Comparison of ENCODE assay signal across 24 cellular contexts in the genomic region with DNA sequence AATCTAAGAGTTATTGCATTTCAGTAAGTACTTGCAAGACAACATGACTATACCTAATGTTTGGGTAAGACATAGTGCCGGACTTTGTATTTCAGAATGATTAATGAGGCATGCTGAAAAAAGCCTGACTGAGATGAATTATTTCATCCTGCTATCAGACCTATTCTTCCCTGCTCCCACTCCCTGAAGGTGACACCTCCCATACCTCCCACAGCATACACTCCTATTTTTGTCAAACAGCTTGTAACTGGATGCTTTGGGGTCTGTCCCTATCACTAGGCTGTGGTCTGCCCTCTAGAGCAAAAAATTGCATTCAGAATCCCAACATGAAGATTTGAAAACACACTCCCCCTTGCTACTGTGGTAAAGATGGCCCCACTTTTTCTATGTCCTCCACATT. TPM values are rescaled to one million over a fixed set of nuclear protein-coding genes. Genes with fewer than 3 reads are reported as not detected.
DNase-seq lines count a peak whose midpoint lies in the region; TF ChIP-seq lines count a peak whose summit lies in the region.
"Had no signal": no experiment of that assay in that cellular context is flagged by ENCODE, and none has a peak within 500 bp of the region (broad histone marks: within the 10 kb centered on the region; RNA-seq: fewer than 3 reads in every experiment).

No MANE protein-coding gene starts in this region.

- H3K4me3 ChIP-seq in HEK293 (ENCODE audit: low read depth, low read length) = no peak overlapping the region
- no peak overlapping the region for H3K4me3 ChIP-seq in transverse colon
- H3K4me3 ChIP-seq: BLaER1, GM12878 had no signal

- CTCF ChIA-PET in HEK293 (lab: Yijun Ruan, JAX) = interaction anchor here (0.6 to 1.9 kb wide), 2 partner anchors 20 to 42 kb away, joined by 4 to 7 read pairs; no protein-coding TSS in a partner anchor

- POLR2A ChIA-PET in HEK293 (lab: Yijun Ruan, JAX) = no interaction called here

- intact Hi-C loops in transverse colon (cut with DNase I; ENCODE audit: low total_unique reads) = no loop called here

- 67 to 71% methylated on average over 1 of the region's 1 CpG for WGBS in transverse colon (ENCODE audit: low coverage in 1 of 2), 2 donors

- no peaks in the 10 kb centered on the region for H3K36me3 ChIP-seq in HEK293 (ENCODE audit: control insufficient read depth in 2 of 2, insufficient read depth in 1 of 2, low read length in 2 of 2)
- no peaks in the 10 kb centered on the region for H3K36me3 ChIP-seq in transverse colon
- H3K36me3 ChIP-seq: BE2C, BLaER1 had no signal

- no peak for TF ChIP-seq CTCF in HEK293 (tag by site-specific recombination; IDR thresholded peaks at IDR 0.05)
- TF ChIP-seq CTCF in type B pancreatic cell (conservative IDR thresholded peaks at IDR 0.05) = no peak
- no peak for TF ChIP-seq CTCF in transverse colon (IDR thresholded peaks at IDR 0.05)

- H3K27me3 Mint-ChIP-seq in type B pancreatic cell = peaks cover 11% of the 10 kb centered on the region

- no peaks in the 10 kb centered on the region for H3K4me1 Mint-ChIP-seq in type B pancreatic cell (ENCODE audit: unreplicated experiment)
- H3K4me1 Mint-ChIP-seq: CD14-positive monocyte had no signal

- H3K27me3 ChIP-seq in transverse colon = no peaks in the 10 kb centered on the region
- H3K27me3 ChIP-seq: BE2C, BLaER1 had no signal

- no peaks in the 10 kb centered on the region for H3K36me3 Mint-ChIP-seq in type B pancreatic cell
- H3K36me3 Mint-ChIP-seq: CD14-positive monocyte; CD4-positive, CD25-positive, alpha-beta regulatory T cell; CD8-positive, alpha-beta memory T cell had no signal

- H3K9me3 ChIP-seq in HEK293 (ENCODE audit: control insufficient read depth, insufficient read depth, low read depth, low read length) = no peaks in the 10 kb centered on the region
- no peaks in the 10 kb centered on the region for H3K9me3 ChIP-seq in transverse colon
- H3K9me3 ChIP-seq: BE2C had no signal

- H3K4me1 ChIP-seq in HEK293 (ENCODE audit: control insufficient read depth, insufficient read depth, low read length) (no peaks in the 10 kb centered on the region), transverse colon (no peaks in the 10 kb centered on the region)
- H3K4me1 ChIP-seq: BE2C had no signal

- TF ChIP-seq EP300 in transverse colon (IDR thresholded peaks at IDR 0.05; ENCODE audit: low read depth) = no peak

- peak overlapping the region; percentile 58 for H3K27ac Mint-ChIP-seq in type B pancreatic cell
- H3K27ac Mint-ChIP-seq: CD14-positive monocyte; CD4-positive, alpha-beta memory T cell; CD4-positive, CD25-positive, alpha-beta regulatory T cell had no signal

- peak overlapping the region; percentile 40 for H3K4me3 Mint-ChIP-seq in type B pancreatic cell
- H3K4me3 Mint-ChIP-seq: CD14-positive monocyte; CD4-positive, alpha-beta memory T cell; CD4-positive, CD25-positive, alpha-beta regulatory T cell; CD8-positive, alpha-beta memory T cell had no signal

- H3K27ac ChIP-seq in HEK293 (ENCODE audit: extremely low read depth, low read depth, low read length) (no peak overlapping the region), transverse colon (no peak overlapping the region)
- H3K27ac ChIP-seq: BLaER1 had no signal

- DNase-seq in left kidney (ENCODE audit: low read depth, low spot score) (peak; percentile 92), type B pancreatic cell (ENCODE audit: extremely low spot score, unreplicated experiment) (no peak), HPDE6-E6E7 (ENCODE audit: extremely low spot score) (no peak), transverse colon (no peak)
- DNase-seq: 8988T; ACHN; BE2C; C1 segment of cervical spinal cord; CD4-positive, alpha-beta memory T cell; CD4-positive, CD25-positive, alpha-beta regulatory T cell; CD8-positive, alpha-beta memory T cell; COR-L47; DMS 273 treated with DMSO at 0.1 percent for 48 hours; DMS153; DMS53; DMS79; DND-41; EL; GDM1 had no signal

- in situ Hi-C loops in transverse colon (cut with MboI; ENCODE audit: low pct_ligation_motif_present in 1 of 4, low pct_unique_long_range_greater_than_20kb in 1 of 4, low sequenced_read_pairs in 3 of 4) = no loop called here

- no peaks in the 10 kb centered on the region for H3K9me3 Mint-ChIP-seq in type B pancreatic cell

- no peak for TF ChIP-seq POLR2A in transverse colon (IDR thresholded peaks at IDR 0.05)

TF ChIP-seq in HEK293, 187 proteins besides CTCF, POLR2A, EP300 and RAD21:
- TF ChIP-seq ZNF529 (tag by site-specific recombination; IDR thresholded peaks at IDR 0.05; ENCODE audit: insufficient replicate concordance) = no peak
- TF ChIP-seq, protein P1, sequence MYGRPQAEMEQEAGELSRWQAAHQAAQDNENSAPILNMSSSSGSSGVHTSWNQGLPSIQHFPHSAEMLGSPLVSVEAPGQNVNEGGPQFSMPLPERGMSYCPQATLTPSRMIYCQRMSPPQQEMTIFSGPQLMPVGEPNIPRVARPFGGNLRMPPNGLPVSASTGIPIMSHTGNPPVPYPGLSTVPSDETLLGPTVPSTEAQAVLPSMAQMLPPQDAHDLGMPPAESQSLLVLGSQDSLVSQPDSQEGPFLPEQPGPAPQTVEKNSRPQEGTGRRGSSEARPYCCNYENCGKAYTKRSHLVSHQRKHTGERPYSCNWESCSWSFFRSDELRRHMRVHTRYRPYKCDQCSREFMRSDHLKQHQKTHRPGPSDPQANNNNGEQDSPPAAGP (tag by site-specific recombination; IDR thresholded peaks at IDR 0.05) = 0 out of 2 replicates have a peak, but pooled peaks have one; percentile 37

RNA-seq across cellular contexts. Expression of a gene that starts 10.9 kb away (rescaled TPM):
- total RNA-seq in type B pancreatic cell (ENCODE audit: low replicate concordance) (2.5 and 4.4 TPM in 2 replicates), transverse colon (1 to 10 TPM in 1 of 4 donors, under 1 TPM in 3; 0.20 to 1.1 (median 0.58) TPM)
- total RNA-seq: CD4-positive, alpha-beta memory T cell; CD4-positive, CD25-positive, alpha-beta regulatory T cell; CD8-positive, alpha-beta memory T cell; G401; GM12878 had no signal
